1 cellular context compared by ENCODE assay signal in genomic region chr6:132734694-132735236, GRCh38.
TF ChIP-seq lines count a peak whose summit lies in the region.

No MANE protein-coding gene starts in this region.

TF ChIP-seq in HepG2, 621 proteins besides CTCF, POLR2A, EP300 and RAD21 (continued from another document and continues in another):
- no peak for TF ChIP-seq ZBTB40 (IDR thresholded peaks at IDR 0.05)
- peak; percentile 60; the same call in 1 of the 2 replicates for TF ChIP-seq ZBTB40 (CRISPR knock-in tag; IDR thresholded peaks at IDR 0.05)
- TF ChIP-seq BRD4 (CRISPR knock-in tag; IDR thresholded peaks at IDR 0.05) = no peak
- TF ChIP-seq ZFP1 (CRISPR knock-in tag; IDR thresholded peaks at IDR 0.05) = peak; percentile 90; the same call in 1 of the 2 replicates
- no peak for TF ChIP-seq DNMT1 (CRISPR knock-in tag; IDR thresholded peaks at IDR 0.05)
- peak; percentile 91 for TF ChIP-seq PAXIP1 (CRISPR knock-in tag; conservative IDR thresholded peaks at IDR 0.05)
- TF ChIP-seq ZNF879 (CRISPR knock-in tag; IDR thresholded peaks at IDR 0.05) = no peak
- TF ChIP-seq RARA (CRISPR knock-in tag; IDR thresholded peaks at IDR 0.05) = peak; percentile 90
- no peak for TF ChIP-seq PBX3 (CRISPR knock-in tag; IDR thresholded peaks at IDR 0.05; ENCODE audit: borderline replicate concordance)
- TF ChIP-seq PAF1 (CRISPR knock-in tag; IDR thresholded peaks at IDR 0.05) = no peak
- 0 out of 2 replicates have a peak, but pooled peaks have one; percentile 22 for TF ChIP-seq STAT6 (CRISPR knock-in tag; IDR thresholded peaks at IDR 0.05; ENCODE audit: borderline replicate concordance)
- TF ChIP-seq FOXO1 (CRISPR knock-in tag; IDR thresholded peaks at IDR 0.05) = peak; percentile 99
- TF ChIP-seq ZNF574 (CRISPR knock-in tag; IDR thresholded peaks at IDR 0.05) = no peak
- TF ChIP-seq TBX2 (CRISPR knock-in tag; IDR thresholded peaks at IDR 0.05; ENCODE audit: borderline replicate concordance) = peak; percentile 81
- TF ChIP-seq HNRNPLL (IDR thresholded peaks at IDR 0.05; ENCODE audit: low read depth, low read length, poor library complexity, severe bottlenecking) = no peak
- no peak for TF ChIP-seq ARHGAP35 (CRISPR knock-in tag; IDR thresholded peaks at IDR 0.05; ENCODE audit: borderline replicate concordance)
- peak; percentile 94 for TF ChIP-seq HDAC2 (CRISPR knock-in tag; IDR thresholded peaks at IDR 0.05)
- TF ChIP-seq ZNF30 (CRISPR knock-in tag; IDR thresholded peaks at IDR 0.05) = no peak
- TF ChIP-seq ZBTB20 (CRISPR knock-in tag; IDR thresholded peaks at IDR 0.05; ENCODE audit: borderline replicate concordance, low read depth) = peak; percentile 99; the same call in 1 of the 2 replicates
- TF ChIP-seq ATF2 (CRISPR knock-in tag; IDR thresholded peaks at IDR 0.05) = peak; percentile 85
- TF ChIP-seq ZSCAN22 (CRISPR knock-in tag; IDR thresholded peaks at IDR 0.05) = no peak
- no peak for TF ChIP-seq ZNF501 (CRISPR knock-in tag; IDR thresholded peaks at IDR 0.05)
- TF ChIP-seq ARID2 (CRISPR knock-in tag; IDR thresholded peaks at IDR 0.05; ENCODE audit: borderline replicate concordance) = no peak
- TF ChIP-seq GMEB1 (CRISPR knock-in tag; IDR thresholded peaks at IDR 0.05; ENCODE audit: borderline replicate concordance) = peak; percentile 24; the same call in 1 of the 2 replicates
- peak; percentile 21; the same call in 1 of the 2 replicates for TF ChIP-seq MAFF (IDR thresholded peaks at IDR 0.05; ENCODE audit: low read depth, low read length)
- no peak for TF ChIP-seq ZNF275 (CRISPR knock-in tag; IDR thresholded peaks at IDR 0.05; ENCODE audit: borderline replicate concordance)
- peak; percentile 73; the same call in 1 of the 2 replicates for TF ChIP-seq MBD4 (IDR thresholded peaks at IDR 0.05; ENCODE audit: borderline replicate concordance, low read length)
- no peak for TF ChIP-seq ZNF33A (CRISPR knock-in tag; IDR thresholded peaks at IDR 0.05; ENCODE audit: borderline replicate concordance)
- peak; percentile 53; the same call in 1 of the 2 replicates for TF ChIP-seq ZNF580 (CRISPR knock-in tag; IDR thresholded peaks at IDR 0.05; ENCODE audit: borderline replicate concordance, low read depth)
- TF ChIP-seq AKAP8 (CRISPR knock-in tag; IDR thresholded peaks at IDR 0.05) = no peak
- TF ChIP-seq ZNF589 (CRISPR knock-in tag; conservative IDR thresholded peaks at IDR 0.05) = no peak
- no peak for TF ChIP-seq HIVEP1 (CRISPR knock-in tag; IDR thresholded peaks at IDR 0.05)
